9 cellular contexts compared by ENCODE assay signal in genomic region chr3:168165390-168166269, GRCh38.
A peak's percentile ranks its signal among the peaks of the same experiment; 100 is the strongest.
DNase-seq lines count a peak whose midpoint lies in the region; ATAC-seq lines count a peak whose summit lies in the region.
"Had no signal": no experiment of that assay in that cellular context is flagged by ENCODE, and none has a peak within 500 bp of the region (broad histone marks: within the 10 kb centered on the region; RNA-seq: fewer than 3 reads in every experiment).

No MANE protein-coding gene starts in this region.

- no peak overlapping the region for H3K4me3 ChIP-seq in right cardiac atrium (ENCODE audit: low read length)
- H3K4me3 ChIP-seq: BLaER1 treated with 17β-estradiol and CSF1 and Interleukin-3, amounts not matched to agents 10 nM and 100 nM had no signal

- H3K27me3 ChIP-seq in right cardiac atrium (ENCODE audit: control insufficient read depth, insufficient read depth), result no peaks in the 10 kb centered on the region
- H3K27me3 ChIP-seq: BLaER1 treated with 17β-estradiol and CSF1 and Interleukin-3, amounts not matched to agents 10 nM and 100 nM had no signal

- intact Hi-C loops in right cardiac atrium (cut with DNase I), result loop anchor here (1.0 to 2.0 kb wide), 3 partner anchors 117 to 121 kb away; no protein-coding TSS in a partner anchor

- ATAC-seq in GM19467 (IDR thresholded peaks at IDR 0.05; ENCODE audit: unreplicated experiment), result peak; percentile 79
- ATAC-seq in HG03460 (IDR thresholded peaks at IDR 0.05; ENCODE audit: unreplicated experiment), result peak; percentile 83
- ATAC-seq in right cardiac atrium, result peak; percentile 64 to 69

- H3K4me1 ChIP-seq in right cardiac atrium (ENCODE audit: control insufficient read depth, insufficient read depth, low read length), result no peaks in the 10 kb centered on the region

- H3K27ac ChIP-seq in right cardiac atrium (ENCODE audit: low read length), result no peak overlapping the region

- DNase-seq in NCI-H1436 (lab: John Stamatoyannopoulos, UW) (peak; percentile 58), NCI-H1436 treated with DMSO at 0.1 percent for 48 hours (lab: John Stamatoyannopoulos, UW) (no peak), NCI-H460 (ENCODE audit: extremely low read depth, low read depth) (peak; percentile 67), amniotic epithelial cell (ENCODE audit: low read depth) (peak; percentile 63), right cardiac atrium (peak in 1 of 3 donors; percentile 33), retina (peak; percentile 58)

- 8% methylated on average over 6 of the region's 6 CpGs for whole genome bisulfite sequencing in right cardiac atrium

- H3K9me3 ChIP-seq in right cardiac atrium (ENCODE audit: control insufficient read depth, low read length), result no peaks in the 10 kb centered on the region
- H3K9me3 ChIP-seq: BLaER1 treated with 17β-estradiol and CSF1 and Interleukin-3, amounts not matched to agents 10 nM and 100 nM had no signal
